Comparison of ENCODE assay signal across 9 cellular contexts in genomic region chr14:102949801-102950451, GRCh38. TPM values are rescaled to one million over a fixed set of nuclear protein-coding genes. Genes with fewer than 3 reads are reported as not detected.
A peak's percentile ranks its signal among the peaks of the same experiment; 100 is the strongest.
DNase-seq lines count a peak whose midpoint lies in the region; ATAC-seq and TF ChIP-seq lines count a peak whose summit lies in the region.
"Had no signal": no experiment of that assay in that cellular context is flagged by ENCODE, and none has a peak within 500 bp of the region (broad histone marks: within the 10 kb centered on the region; RNA-seq: fewer than 3 reads in every experiment).

No MANE protein-coding gene starts in this region.

- H3K4me3 Mint-ChIP-seq in brain (no peak overlapping the region), naive B cell (peak overlapping the region in 7 of 8 donors; percentile 27 to 86 (median 57))
- H3K4me3 Mint-ChIP-seq: neural progenitor cell had no signal

- H3K36me3 Mint-ChIP-seq in brain: peaks cover 66% of the 10 kb centered on the region
- peaks cover 5 to 16% of the 10 kb centered on the region in 2 donors for H3K36me3 Mint-ChIP-seq in naive B cell

- H3K9me3 Mint-ChIP-seq in brain: no peaks in the 10 kb centered on the region
- no peaks in the 10 kb centered on the region for H3K9me3 Mint-ChIP-seq in naive B cell
- H3K9me3 Mint-ChIP-seq: neural progenitor cell had no signal

- H3K27me3 Mint-ChIP-seq in brain (peaks cover 3% of the 10 kb centered on the region), naive B cell (no peaks in the 10 kb centered on the region)

- no peak overlapping the region for H3K4me3 ChIP-seq in AG10803 (ENCODE audit: low read length)
- no peak overlapping the region for H3K4me3 ChIP-seq in LNCaP clone FGC (ENCODE audit: low read depth, low read length)
- H3K4me3 ChIP-seq: neural progenitor cell had no signal

- TF ChIP-seq CTCF in AG10803 (conservative IDR thresholded peaks at IDR 0.05; ENCODE audit: low read length) (no peak), LNCaP clone FGC (IDR thresholded peaks at IDR 0.05; ENCODE audit: control insufficient read depth, extremely low read depth, insufficient read depth) (no peak), brain (conservative IDR thresholded peaks at IDR 0.05) (no peak)

- peak overlapping the region in 3 of 5 experiments; percentile 13 to 59 (median 33) for H3K27ac Mint-ChIP-seq in brain
- peak overlapping the region; percentile 69 to 93 (median 87) for H3K27ac Mint-ChIP-seq in naive B cell
- H3K27ac Mint-ChIP-seq: neural progenitor cell had no signal

- H3K4me1 Mint-ChIP-seq in brain (peaks cover 5% of the 10 kb centered on the region), naive B cell (peaks cover 16 to 32% (median 19%) of the 10 kb centered on the region in 3 donors)

- DNase-seq in AG10803 (ENCODE audit: low read depth): peak; percentile 40
- peak; percentile 93 for DNase-seq in LNCaP clone FGC (ENCODE audit: low read depth)
- no peak for DNase-seq in naive B cell
- no peak for DNase-seq in activated CD4-positive, alpha-beta T cell treated with anti-CD3 and anti-CD28 coated beads for 4 hours

- ATAC-seq in naive B cell (ENCODE audit: low read depth in 2 of 2): peak; percentile 1 to 2
- ATAC-seq in HG02973 (IDR thresholded peaks at IDR 0.05; ENCODE audit: unreplicated experiment): no peak
- no peak for ATAC-seq in HG03439 (IDR thresholded peaks at IDR 0.05; ENCODE audit: unreplicated experiment)
- no peak for ATAC-seq in GM19395 (IDR thresholded peaks at IDR 0.05; ENCODE audit: unreplicated experiment)

RNA-seq across cellular contexts. Expression of gene AMN, which starts 27.5 kb away (rescaled TPM):
- polyA plus RNA-seq in brain (ENCODE audit: insufficient read depth, low read depth, low replicate concordance) (0.41 TPM), naive B cell (ENCODE audit: low read depth in 6 of 6) (1 to 10 TPM; 1.8 to 5.7 (median 2.4) TPM)

Comparison
In these comparisons a context has a peak if more than half of its experiments do, and no peak if none do; other contexts are left out.
1. DNase-seq: peak in AG10803 (single experiment) and LNCaP clone FGC (single experiment); none in naive B cell (single experiment) and activated CD4-positive, alpha-beta T cell treated with anti-CD3 and anti-CD28 coated beads for 4 hours (0 of 2).
2. H3K4me3 Mint-ChIP-seq: peak in naive B cell (7 of 8); none in brain (0 of 5).
3. ATAC-seq: peak in naive B cell (2 of 2); none in HG02973 (single experiment), HG03439 (single experiment) and GM19395 (single experiment).